Comparison of ENCODE assay signal across 29 cellular contexts in the genomic region with DNA sequence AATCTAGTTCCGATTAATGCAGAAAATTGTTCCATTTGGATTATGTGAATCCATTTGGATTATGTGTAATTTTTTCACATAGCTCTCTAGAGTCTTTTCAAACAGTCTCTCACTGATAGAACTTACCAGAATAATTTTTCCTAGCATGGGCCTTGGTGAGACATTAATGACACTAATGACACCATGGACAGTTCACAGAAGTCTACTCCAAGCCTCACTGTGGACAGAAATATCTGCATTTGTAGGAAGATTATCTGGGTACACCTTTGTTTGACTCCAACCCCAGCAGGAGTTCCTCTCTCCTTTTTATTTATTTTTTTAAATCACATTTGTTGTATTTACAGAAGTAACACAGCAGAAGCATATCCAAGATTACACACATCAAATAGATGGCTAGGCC. TPM values are rescaled to one million over a fixed set of nuclear protein-coding genes. Genes with fewer than 3 reads are reported as not detected.
"Had no signal": no experiment of that assay in that cellular context is flagged by ENCODE, and none has a peak within 500 bp of the region (broad histone marks: within the 10 kb centered on the region; RNA-seq: fewer than 3 reads in every experiment).

No MANE protein-coding gene starts in this region.

- H3K4me3 ChIP-seq: stomach, suprapubic skin, testis, thoracic aorta, thyroid gland, tibial artery, tibial nerve, transverse colon, upper lobe of left lung, upper lobe of right lung, uterus, vagina had no signal

- H3K27ac ChIP-seq: stomach, suprapubic skin, testis, thoracic aorta, thyroid gland, tibial artery, tibial nerve, transverse colon, upper lobe of left lung, upper lobe of right lung, uterus, vagina had no signal

- H3K9me3 ChIP-seq: stomach, suprapubic skin, testis, thoracic aorta, thyroid gland, tibial artery, tibial nerve, upper lobe of left lung, upper lobe of right lung, uterus, vagina had no signal

- H3K4me1 ChIP-seq: stomach, suprapubic skin, testis, thyroid gland, tibial artery, transverse colon, upper lobe of left lung, upper lobe of right lung, uterus, vagina had no signal

- FAIRE-seq: urothelium cell line had no signal

- DNase-seq: stimulated activated CD4-positive, alpha-beta T cell treated with anti-CD3 and anti-CD28 coated beads, Interleukin-2, amount 100 ng/mL, for 48 hours; stimulated activated CD4-positive, alpha-beta T cell treated with anti-CD3 and anti-CD28 coated beads, Interleukin-4, amount 100 ng/mL, for 1 hour; stimulated activated CD4-positive, alpha-beta T cell treated with anti-CD3 and anti-CD28 coated beads, Interleukin-4, amount 100 ng/mL, for 24 hours; stimulated activated CD4-positive, alpha-beta T cell treated with anti-CD3 and anti-CD28 coated beads, Interleukin-4, amount 100 ng/mL, for 4 hours; stimulated activated CD8-positive, alpha-beta memory T cell treated with anti-CD3 and anti-CD28 coated beads, Interleukin-4, amount 100 ng/mL, for 48 hours; stimulated activated naive B cell treated with anti-CD40 and anti-IgM and Interleukin-4, amounts not matched to agents 10 μg/mL and 1 μg/mL and 100 μg/mL, for 72 hours; stimulated activated naive CD4-positive, alpha-beta T cell; stimulated activated naive CD4-positive, alpha-beta T cell treated with Interleukin-2 at 50 U/mL for 16 hours; stimulated activated naive CD8-positive, alpha-beta T cell treated with anti-CD3 and anti-CD28 coated beads, Interleukin-15, amount 100 ng/mL, for 72 hours; stimulated activated naive CD8-positive, alpha-beta T cell treated with anti-CD3 and anti-CD28 coated beads, Interleukin-15, Interleukin-2, amounts not matched to agents 100 U/mL and 50 U/mL, for 24 hours; stomach; substantia nigra; testis; thyroid gland; tibial artery; transverse colon; trophoblast cell; upper lobe of right lung; uterus had no signal

- ATAC-seq: stimulated activated effector memory CD8-positive, alpha-beta T cell treated with anti-CD3 and anti-CD28 coated beads, Interleukin-12 subunit alpha, Interleukin-12 subunit beta, amount 100 ng/mL, for 72 hours; stimulated activated memory B cell treated with anti-CD40 and anti-IgM and Interleukin-4, amounts not matched to agents 10 μg/mL and 1 μg/mL and 100 μg/mL, for 72 hours; stimulated activated naive B cell treated with anti-CD40 and anti-IgM and Interleukin-4, amounts not matched to agents 10 μg/mL and 1 μg/mL and 100 μg/mL, for 72 hours; stimulated activated naive CD8-positive, alpha-beta T cell treated with anti-CD3 and anti-CD28 coated beads, Interleukin-15, amount 100 ng/mL, for 72 hours; stimulated activated naive CD8-positive, alpha-beta T cell treated with anti-CD3 and anti-CD28 coated beads, Interleukin-15, Interleukin-2, amounts not matched to agents 100 U/mL and 50 U/mL, for 24 hours; upper lobe of right lung had no signal

- H3K36me3 ChIP-seq: stomach, suprapubic skin, thoracic aorta, thyroid gland, tibial artery, tibial nerve, transverse colon, upper lobe of left lung, upper lobe of right lung, uterus, vagina had no signal

- H3K27me3 ChIP-seq: stomach, suprapubic skin, testis, thyroid gland, tibial artery, tibial nerve, transverse colon, upper lobe of left lung, upper lobe of right lung, uterus, vagina had no signal

RNA-seq across cellular contexts. Expression of gene AADACL2, which starts 27.9 kb away (rescaled TPM):
- total RNA-seq: temporal lobe, testis, thoracic aorta, thyroid gland, transverse colon, upper lobe of right lung, ureter had no signal
- polyA plus RNA-seq: stomach had no signal

RNA-seq across cellular contexts. Expression of gene AADAC, which starts 52.3 kb away (rescaled TPM):
- total RNA-seq: temporal lobe, thoracic aorta, thyroid gland, tibial nerve, ureter had no signal
